In the genomic region with DNA sequence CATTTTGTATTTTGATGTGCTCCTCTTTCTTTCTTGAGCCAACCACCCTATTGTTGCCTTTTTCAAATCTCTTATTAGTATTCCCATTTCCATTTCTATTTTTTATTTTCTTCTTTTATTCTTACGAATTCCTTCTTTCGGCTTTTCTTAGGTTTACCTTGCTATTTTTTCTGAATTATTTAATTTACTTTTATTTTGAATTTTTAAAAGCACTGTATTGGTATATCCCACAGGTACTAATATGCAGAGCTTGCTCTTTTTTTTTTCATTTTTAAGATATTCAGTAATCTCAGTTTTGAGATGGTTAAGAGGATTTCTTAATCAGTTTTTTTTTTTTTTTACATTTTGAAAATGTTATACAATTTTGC, we compare ENCODE assay signal across 1 cellular context.
TF ChIP-seq lines count a peak whose summit lies in the region.

No MANE protein-coding gene starts in this region.

TF ChIP-seq in H1, 55 proteins besides CTCF, POLR2A, EP300 and RAD21 (continued from another document):
- TF ChIP-seq CREB1 (IDR thresholded peaks at IDR 0.05) (no peak), JUN (IDR thresholded peaks at IDR 0.05; ENCODE audit: low read depth, low read length) (no peak), BCL11A (IDR thresholded peaks at IDR 0.05; ENCODE audit: low read depth in 2 of 2, low read length in 2 of 2) (no peak), SIX5 (IDR thresholded peaks at IDR 0.05; ENCODE audit: low read depth, low read length) (no peak), RBBP5 (IDR thresholded peaks at IDR 0.05; ENCODE audit: borderline replicate concordance, low read depth, low read length) (no peak), CBX5 (IDR thresholded peaks at IDR 0.05; ENCODE audit: low read depth, low read length) (no peak), KDM4A (IDR thresholded peaks at IDR 0.05; ENCODE audit: low read depth, low read length, severe bottlenecking) (no peak), KDM1A (IDR thresholded peaks at IDR 0.05; ENCODE audit: borderline replicate concordance, low read length) (no peak), E2F6 (IDR thresholded peaks at IDR 0.05) (no peak), SRF (IDR thresholded peaks at IDR 0.05; ENCODE audit: low read depth, low read length) (no peak), POU5F1 (IDR thresholded peaks at IDR 0.05; ENCODE audit: low read depth, low read length) (no peak), USF2 (IDR thresholded peaks at IDR 0.05; ENCODE audit: low read length) (no peak), EGR1 (IDR thresholded peaks at IDR 0.05; ENCODE audit: borderline replicate concordance, low read depth, low read length) (no peak)
- TF ChIP-seq, protein P1, sequence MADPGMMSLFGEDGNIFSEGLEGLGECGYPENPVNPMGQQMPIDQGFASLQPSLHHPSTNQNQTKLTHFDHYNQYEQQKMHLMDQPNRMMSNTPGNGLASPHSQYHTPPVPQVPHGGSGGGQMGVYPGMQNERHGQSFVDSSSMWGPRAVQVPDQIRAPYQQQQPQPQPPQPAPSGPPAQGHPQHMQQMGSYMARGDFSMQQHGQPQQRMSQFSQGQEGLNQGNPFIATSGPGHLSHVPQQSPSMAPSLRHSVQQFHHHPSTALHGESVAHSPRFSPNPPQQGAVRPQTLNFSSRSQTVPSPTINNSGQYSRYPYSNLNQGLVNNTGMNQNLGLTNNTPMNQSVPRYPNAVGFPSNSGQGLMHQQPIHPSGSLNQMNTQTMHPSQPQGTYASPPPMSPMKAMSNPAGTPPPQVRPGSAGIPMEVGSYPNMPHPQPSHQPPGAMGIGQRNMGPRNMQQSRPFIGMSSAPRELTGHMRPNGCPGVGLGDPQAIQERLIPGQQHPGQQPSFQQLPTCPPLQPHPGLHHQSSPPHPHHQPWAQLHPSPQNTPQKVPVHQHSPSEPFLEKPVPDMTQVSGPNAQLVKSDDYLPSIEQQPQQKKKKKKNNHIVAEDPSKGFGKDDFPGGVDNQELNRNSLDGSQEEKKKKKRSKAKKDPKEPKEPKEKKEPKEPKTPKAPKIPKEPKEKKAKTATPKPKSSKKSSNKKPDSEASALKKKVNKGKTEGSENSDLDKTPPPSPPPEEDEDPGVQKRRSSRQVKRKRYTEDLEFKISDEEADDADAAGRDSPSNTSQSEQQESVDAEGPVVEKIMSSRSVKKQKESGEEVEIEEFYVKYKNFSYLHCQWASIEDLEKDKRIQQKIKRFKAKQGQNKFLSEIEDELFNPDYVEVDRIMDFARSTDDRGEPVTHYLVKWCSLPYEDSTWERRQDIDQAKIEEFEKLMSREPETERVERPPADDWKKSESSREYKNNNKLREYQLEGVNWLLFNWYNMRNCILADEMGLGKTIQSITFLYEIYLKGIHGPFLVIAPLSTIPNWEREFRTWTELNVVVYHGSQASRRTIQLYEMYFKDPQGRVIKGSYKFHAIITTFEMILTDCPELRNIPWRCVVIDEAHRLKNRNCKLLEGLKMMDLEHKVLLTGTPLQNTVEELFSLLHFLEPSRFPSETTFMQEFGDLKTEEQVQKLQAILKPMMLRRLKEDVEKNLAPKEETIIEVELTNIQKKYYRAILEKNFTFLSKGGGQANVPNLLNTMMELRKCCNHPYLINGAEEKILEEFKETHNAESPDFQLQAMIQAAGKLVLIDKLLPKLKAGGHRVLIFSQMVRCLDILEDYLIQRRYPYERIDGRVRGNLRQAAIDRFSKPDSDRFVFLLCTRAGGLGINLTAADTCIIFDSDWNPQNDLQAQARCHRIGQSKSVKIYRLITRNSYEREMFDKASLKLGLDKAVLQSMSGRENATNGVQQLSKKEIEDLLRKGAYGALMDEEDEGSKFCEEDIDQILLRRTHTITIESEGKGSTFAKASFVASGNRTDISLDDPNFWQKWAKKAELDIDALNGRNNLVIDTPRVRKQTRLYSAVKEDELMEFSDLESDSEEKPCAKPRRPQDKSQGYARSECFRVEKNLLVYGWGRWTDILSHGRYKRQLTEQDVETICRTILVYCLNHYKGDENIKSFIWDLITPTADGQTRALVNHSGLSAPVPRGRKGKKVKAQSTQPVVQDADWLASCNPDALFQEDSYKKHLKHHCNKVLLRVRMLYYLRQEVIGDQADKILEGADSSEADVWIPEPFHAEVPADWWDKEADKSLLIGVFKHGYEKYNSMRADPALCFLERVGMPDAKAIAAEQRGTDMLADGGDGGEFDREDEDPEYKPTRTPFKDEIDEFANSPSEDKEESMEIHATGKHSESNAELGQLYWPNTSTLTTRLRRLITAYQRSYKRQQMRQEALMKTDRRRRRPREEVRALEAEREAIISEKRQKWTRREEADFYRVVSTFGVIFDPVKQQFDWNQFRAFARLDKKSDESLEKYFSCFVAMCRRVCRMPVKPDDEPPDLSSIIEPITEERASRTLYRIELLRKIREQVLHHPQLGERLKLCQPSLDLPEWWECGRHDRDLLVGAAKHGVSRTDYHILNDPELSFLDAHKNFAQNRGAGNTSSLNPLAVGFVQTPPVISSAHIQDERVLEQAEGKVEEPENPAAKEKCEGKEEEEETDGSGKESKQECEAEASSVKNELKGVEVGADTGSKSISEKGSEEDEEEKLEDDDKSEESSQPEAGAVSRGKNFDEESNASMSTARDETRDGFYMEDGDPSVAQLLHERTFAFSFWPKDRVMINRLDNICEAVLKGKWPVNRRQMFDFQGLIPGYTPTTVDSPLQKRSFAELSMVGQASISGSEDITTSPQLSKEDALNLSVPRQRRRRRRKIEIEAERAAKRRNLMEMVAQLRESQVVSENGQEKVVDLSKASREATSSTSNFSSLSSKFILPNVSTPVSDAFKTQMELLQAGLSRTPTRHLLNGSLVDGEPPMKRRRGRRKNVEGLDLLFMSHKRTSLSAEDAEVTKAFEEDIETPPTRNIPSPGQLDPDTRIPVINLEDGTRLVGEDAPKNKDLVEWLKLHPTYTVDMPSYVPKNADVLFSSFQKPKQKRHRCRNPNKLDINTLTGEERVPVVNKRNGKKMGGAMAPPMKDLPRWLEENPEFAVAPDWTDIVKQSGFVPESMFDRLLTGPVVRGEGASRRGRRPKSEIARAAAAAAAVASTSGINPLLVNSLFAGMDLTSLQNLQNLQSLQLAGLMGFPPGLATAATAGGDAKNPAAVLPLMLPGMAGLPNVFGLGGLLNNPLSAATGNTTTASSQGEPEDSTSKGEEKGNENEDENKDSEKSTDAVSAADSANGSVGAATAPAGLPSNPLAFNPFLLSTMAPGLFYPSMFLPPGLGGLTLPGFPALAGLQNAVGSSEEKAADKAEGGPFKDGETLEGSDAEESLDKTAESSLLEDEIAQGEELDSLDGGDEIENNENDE (IDR thresholded peaks at IDR 0.05; ENCODE audit: insufficient replicate concordance, low read length), result no peak
